In the genomic region with DNA sequence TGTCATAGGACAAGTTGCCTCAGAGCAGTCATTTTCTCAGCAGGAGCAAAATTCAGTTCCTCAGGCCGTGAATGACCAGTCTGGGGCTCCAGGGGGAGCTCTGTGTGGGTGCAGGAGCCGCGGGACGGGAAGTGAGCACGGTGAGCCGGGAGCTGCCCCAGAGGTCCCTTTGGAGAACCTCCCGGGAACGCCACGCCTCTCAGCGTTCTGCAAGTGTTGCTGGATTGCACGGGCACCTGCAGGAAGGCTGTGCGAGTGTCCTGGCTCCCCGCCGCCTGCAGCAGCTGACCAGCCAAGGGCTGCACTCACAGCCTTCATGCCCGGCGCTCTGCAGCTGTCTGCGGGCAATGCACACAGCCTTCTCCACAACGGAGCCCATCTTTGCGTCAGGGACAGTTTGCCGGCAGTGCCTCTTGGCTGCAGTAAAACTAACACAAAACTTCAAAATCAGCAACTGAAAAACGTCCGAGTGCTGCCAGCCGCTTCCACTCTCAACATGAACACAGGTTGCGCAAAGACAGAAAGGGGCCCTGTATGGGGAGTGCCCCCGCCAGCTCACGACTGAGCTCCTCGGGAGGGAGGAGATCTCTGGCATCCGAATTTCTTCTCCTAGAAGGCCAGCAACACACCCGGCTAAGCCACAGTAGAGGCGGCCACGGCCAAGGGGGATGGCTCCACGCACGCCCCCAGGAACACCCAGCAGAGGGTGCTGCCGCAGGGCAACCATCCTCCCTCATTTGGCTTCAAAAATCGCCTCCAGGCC, we compare ENCODE assay signal across 8 cellular contexts. TPM values are rescaled to one million over a fixed set of nuclear protein-coding genes. Genes with fewer than 3 reads are reported as not detected.
DNase-seq lines count a peak whose midpoint lies in the region; ATAC-seq and TF ChIP-seq lines count a peak whose summit lies in the region.

No MANE protein-coding gene starts in this region.

- peak; percentile 79 for DNase-seq in EL
- DNase-seq in NCI-H510A (lab: John Stamatoyannopoulos, UW), result peak; percentile 92
- DNase-seq in brain microvascular endothelial cell, result peak; percentile 46
- peak; percentile 81 for DNase-seq in iPS-NIHi7 (ENCODE audit: extremely low spot score)
- DNase-seq in smooth muscle cell of the brain vasculature (ENCODE audit: low read depth, low spot score), result peak; percentile 20
- DNase-seq in activated naive CD4-positive, alpha-beta T cell treated with anti-CD3 and anti-CD28 coated beads, Interleukin-2, amount 50 U/mL, for 72 hours (ENCODE audit: low spot score in 2 of 2), result no peak

- peaks cover 18% of the 10 kb centered on the region for H3K36me3 ChIP-seq in brain microvascular endothelial cell (replicated peaks)

- H3K27ac ChIP-seq in brain microvascular endothelial cell, result no peak overlapping the region

- H3K27ac Mint-ChIP-seq in activated naive CD4-positive, alpha-beta T cell treated with anti-CD3 and anti-CD28 coated beads, Interleukin-2, amount 50 U/mL, for 72 hours, result no peak overlapping the region

- ATAC-seq in HG03520 (IDR thresholded peaks at IDR 0.05; ENCODE audit: unreplicated experiment) (no peak), GM21529 (IDR thresholded peaks at IDR 0.05; ENCODE audit: unreplicated experiment) (no peak)
- ATAC-seq in activated naive CD4-positive, alpha-beta T cell treated with anti-CD3 and anti-CD28 coated beads, Interleukin-2, amount 50 U/mL, for 72 hours, result no peak

- H3K9me3 Mint-ChIP-seq in activated naive CD4-positive, alpha-beta T cell treated with anti-CD3 and anti-CD28 coated beads, Interleukin-2, amount 50 U/mL, for 72 hours, result no peaks in the 10 kb centered on the region

- in situ Hi-C loops in brain microvascular endothelial cell (cut with HindIII; ENCODE audit: low pct_ligation_motif_present, low sequenced_read_pairs), result no loop called here

- no peak overlapping the region for H3K4me3 ChIP-seq in brain microvascular endothelial cell (ENCODE audit: low read depth, low read length)

- H3K36me3 Mint-ChIP-seq in activated naive CD4-positive, alpha-beta T cell treated with anti-CD3 and anti-CD28 coated beads, Interleukin-2, amount 50 U/mL, for 72 hours, result peaks cover 0 to 4% of the 10 kb centered on the region in 2 donors

- H3K27me3 ChIP-seq in brain microvascular endothelial cell (replicated peaks), result no peaks in the 10 kb centered on the region

- TF ChIP-seq CTCF in brain microvascular endothelial cell (IDR thresholded peaks at IDR 0.05; ENCODE audit: low read depth, low read length, missing control alignments), result peak; percentile 81

RNA-seq across cellular contexts. Expression of a gene that starts 16.0 kb away (rescaled TPM):
- 10 to 100 TPM; 50.1 to 52.5 TPM for total RNA-seq in activated naive CD4-positive, alpha-beta T cell treated with anti-CD3 and anti-CD28 coated beads, Interleukin-2, amount 50 U/mL, for 72 hours

RNA-seq across cellular contexts. Expression of a gene that starts 16.3 kb away (rescaled TPM):
- total RNA-seq in activated naive CD4-positive, alpha-beta T cell treated with anti-CD3 and anti-CD28 coated beads, Interleukin-2, amount 50 U/mL, for 72 hours, result 10 to 100 TPM; 23.2 to 38.7 TPM

RNA-seq across cellular contexts. Expression of a gene that starts 32.4 kb away (rescaled TPM):
- total RNA-seq in activated naive CD4-positive, alpha-beta T cell treated with anti-CD3 and anti-CD28 coated beads, Interleukin-2, amount 50 U/mL, for 72 hours, result 10 to 100 TPM; 10.0 to 14.6 TPM

RNA-seq across cellular contexts. Expression of a gene that starts 40.0 kb away (rescaled TPM):
- 10 to 100 TPM; 19.9 to 72.0 TPM for total RNA-seq in activated naive CD4-positive, alpha-beta T cell treated with anti-CD3 and anti-CD28 coated beads, Interleukin-2, amount 50 U/mL, for 72 hours

Comparison
In these comparisons a context has a peak if more than half of its experiments do, and no peak if none do; other contexts are left out.
1. DNase-seq: peak in EL (single experiment), NCI-H510A (single experiment), brain microvascular endothelial cell (single experiment), iPS-NIHi7 (single experiment) and smooth muscle cell of the brain vasculature (single experiment); none in activated naive CD4-positive, alpha-beta T cell treated with anti-CD3 and anti-CD28 coated beads, Interleukin-2, amount 50 U/mL, for 72 hours (0 of 2).